10 cellular contexts compared by ENCODE assay signal in genomic region chr3:66797916-66798560, GRCh38.
DNase-seq lines count a peak whose midpoint lies in the region; ATAC-seq and TF ChIP-seq lines count a peak whose summit lies in the region.
"Had no signal": no experiment of that assay in that cellular context is flagged by ENCODE, and none has a peak within 500 bp of the region (broad histone marks: within the 10 kb centered on the region; RNA-seq: fewer than 3 reads in every experiment).

No MANE protein-coding gene starts in this region.

- TF ChIP-seq CTCF in HFFc6 (IDR thresholded peaks at IDR 0.05) (no peak), prostate gland (IDR thresholded peaks at IDR 0.05) (no peak)

- no peaks in the 10 kb centered on the region for H3K9me3 ChIP-seq in prostate gland

- H3K9me3 Mint-ChIP-seq in HFFc6: no peaks in the 10 kb centered on the region

- no peak for DNase-seq in HFFc6
- DNase-seq in dermis blood vessel endothelial cell: peak; percentile 56
- DNase-seq in iris pigment epithelial cell (ENCODE audit: low read depth): peak; percentile 77
- DNase-seq in sciatic nerve (ENCODE audit: low spot score): peak; percentile 62
- no peak for DNase-seq in UCSD-AML1 (lab: John Stamatoyannopoulos, UW; ENCODE audit: unreplicated experiment)
- no peak for DNase-seq in prostate gland (ENCODE audit: low spot score)
- DNase-seq in NCI-H2107 treated with DMSO at 0.1 percent for 48 hours (lab: John Stamatoyannopoulos, UW; ENCODE audit: unreplicated experiment): no peak
- DNase-seq: activated T-cell treated with anti-CD3 and anti-CD28 coated beads, Interleukin-2, amount 50 U/mL, for 1 hour had no signal

- no peaks in the 10 kb centered on the region for H3K27me3 ChIP-seq in prostate gland (replicated peaks; ENCODE audit: insufficient read depth)

- intact Hi-C loops in sciatic nerve (cut with DNase I): no loop called here
- intact Hi-C loops in prostate gland (cut with DNase I): no loop called here

- H3K36me3 Mint-ChIP-seq in HFFc6 (ENCODE audit: low read depth): no peaks in the 10 kb centered on the region

- TF ChIP-seq POLR2A in prostate gland (IDR thresholded peaks at IDR 0.05): no peak

- no peak overlapping the region for H3K27ac ChIP-seq in prostate gland

- peak overlapping the region; percentile 28; the same call in 1 of the 2 replicates for H3K4me3 Mint-ChIP-seq in HFFc6
- H3K4me3 Mint-ChIP-seq: IgD-negative memory B cell had no signal

- H3K4me1 Mint-ChIP-seq in HFFc6 (ENCODE audit: low read depth): no peaks in the 10 kb centered on the region; the same call in 1 of the 2 replicates
- H3K4me1 Mint-ChIP-seq: IgD-negative memory B cell had no signal

- no peak overlapping the region for H3K4me3 ChIP-seq in prostate gland

- H3K4me1 ChIP-seq in prostate gland (replicated peaks): no peaks in the 10 kb centered on the region

- no peaks in the 10 kb centered on the region; the same call in 1 of the 2 replicates for H3K27me3 Mint-ChIP-seq in HFFc6 (ENCODE audit: insufficient read depth)

- no peaks in the 10 kb centered on the region for H3K36me3 ChIP-seq in prostate gland

- WGBS in prostate gland: 29% methylated on average over 26 of the region's 26 CpGs

- no peak overlapping the region for H3K27ac Mint-ChIP-seq in HFFc6

- peak; percentile 89 for ATAC-seq in sciatic nerve
- ATAC-seq in HG02642 (IDR thresholded peaks at IDR 0.05; ENCODE audit: poor library complexity, unreplicated experiment): no peak

Comparison
In these comparisons a context has a peak if more than half of its experiments do, and no peak if none do; other contexts are left out.
1. DNase-seq: peak in dermis blood vessel endothelial cell (single experiment), iris pigment epithelial cell (single experiment) and sciatic nerve (single experiment); none in HFFc6 (single experiment), UCSD-AML1 (single experiment), prostate gland (single experiment) and NCI-H2107 treated with DMSO at 0.1 percent for 48 hours (single experiment).